9 cellular contexts compared by ENCODE assay signal in genomic region chr19:28242317-28242927, GRCh38.
A peak's percentile ranks its signal among the peaks of the same experiment; 100 is the strongest.
DNase-seq lines count a peak whose midpoint lies in the region; ATAC-seq, FAIRE-seq and TF ChIP-seq lines count a peak whose summit lies in the region.
"Had no signal": no experiment of that assay in that cellular context is flagged by ENCODE, and none has a peak within 500 bp of the region (broad histone marks: within the 10 kb centered on the region; RNA-seq: fewer than 3 reads in every experiment).

No MANE protein-coding gene starts in this region.

- no peaks in the 10 kb centered on the region for H3K4me1 ChIP-seq in foreskin keratinocyte

- no peaks in the 10 kb centered on the region for H3K36me3 Mint-ChIP-seq in CD14-positive monocyte

- no peak overlapping the region for H3K4me3 Mint-ChIP-seq in CD14-positive monocyte
- H3K4me3 Mint-ChIP-seq: dendritic cell treated with granulocyte-macrophage colony-stimulating factor and Interleukin-4, amounts not matched to agents 40 ng/mL and 50 ng/mL, for 4 days had no signal

- DNase-seq in CD14-positive monocyte (ENCODE audit: low spot score) = no peak
- DNase-seq in H54 (ENCODE audit: insufficient read length, low spot score) = peak; percentile 31
- DNase-seq in RKO (ENCODE audit: low spot score) = peak; percentile 45
- DNase-seq in foreskin keratinocyte = no peak
- DNase-seq in stimulated activated naive CD8-positive, alpha-beta T cell treated with anti-CD3 and anti-CD28 coated beads, Interleukin-15, Interleukin-2, amounts not matched to agents 100 U/mL and 50 U/mL, for 24 hours = peak; percentile 23
- no peak for DNase-seq in activated CD4-positive, CD25-positive, alpha-beta regulatory T cell (lab: John Stamatoyannopoulos, UW)

- FAIRE-seq in H54 (lab: Jason Lieb, UNC) = no peak

- peaks cover 0 to 4% (median 2%) of the 10 kb centered on the region in 3 donors for H3K27me3 Mint-ChIP-seq in CD14-positive monocyte (ENCODE audit: low read depth in 3 of 3)
- H3K27me3 Mint-ChIP-seq: dendritic cell treated with granulocyte-macrophage colony-stimulating factor and Interleukin-4, amounts not matched to agents 40 ng/mL and 50 ng/mL, for 4 days had no signal

- no peak for TF ChIP-seq POLR2A in H54 (IDR thresholded peaks at IDR 0.05; ENCODE audit: low read depth, low read length)

- no peak for ATAC-seq in foreskin keratinocyte
- no peak for ATAC-seq in stimulated activated naive CD8-positive, alpha-beta T cell treated with anti-CD3 and anti-CD28 coated beads, Interleukin-15, Interleukin-2, amounts not matched to agents 100 U/mL and 50 U/mL, for 24 hours
- no peak for ATAC-seq in GM18517 (IDR thresholded peaks at IDR 0.05; ENCODE audit: unreplicated experiment)
- ATAC-seq in GM19395 (IDR thresholded peaks at IDR 0.05; ENCODE audit: unreplicated experiment) = no peak

- no peaks in the 10 kb centered on the region for H3K9me3 Mint-ChIP-seq in CD14-positive monocyte
- H3K9me3 Mint-ChIP-seq: dendritic cell treated with granulocyte-macrophage colony-stimulating factor and Interleukin-4, amounts not matched to agents 40 ng/mL and 50 ng/mL, for 4 days had no signal

- peak; percentile 60 for TF ChIP-seq CTCF in CD14-positive monocyte (IDR thresholded peaks at IDR 0.05)
- TF ChIP-seq CTCF in foreskin keratinocyte (conservative IDR thresholded peaks at IDR 0.05) = peak; percentile 47

- no peak overlapping the region for H3K27ac Mint-ChIP-seq in CD14-positive monocyte
- H3K27ac Mint-ChIP-seq: dendritic cell treated with granulocyte-macrophage colony-stimulating factor and Interleukin-4, amounts not matched to agents 40 ng/mL and 50 ng/mL, for 4 days had no signal

- H3K27me3 ChIP-seq in foreskin keratinocyte = no peaks in the 10 kb centered on the region

- H3K27ac ChIP-seq in foreskin keratinocyte = no peak overlapping the region

- H3K4me1 Mint-ChIP-seq in CD14-positive monocyte = no peaks in the 10 kb centered on the region

- intact Hi-C loops in CD14-positive monocyte (cut with micrococcal nuclease) = no loop called here

Comparison
In these comparisons a context has a peak if more than half of its experiments do, and no peak if none do; other contexts are left out.
1. DNase-seq: peak in H54 (single experiment), RKO (single experiment) and stimulated activated naive CD8-positive, alpha-beta T cell treated with anti-CD3 and anti-CD28 coated beads, Interleukin-15, Interleukin-2, amounts not matched to agents 100 U/mL and 50 U/mL, for 24 hours (single experiment); none in CD14-positive monocyte (single experiment), foreskin keratinocyte (0 of 2) and activated CD4-positive, CD25-positive, alpha-beta regulatory T cell (0 of 4).